8 cellular contexts compared by ENCODE assay signal in the genomic region with DNA sequence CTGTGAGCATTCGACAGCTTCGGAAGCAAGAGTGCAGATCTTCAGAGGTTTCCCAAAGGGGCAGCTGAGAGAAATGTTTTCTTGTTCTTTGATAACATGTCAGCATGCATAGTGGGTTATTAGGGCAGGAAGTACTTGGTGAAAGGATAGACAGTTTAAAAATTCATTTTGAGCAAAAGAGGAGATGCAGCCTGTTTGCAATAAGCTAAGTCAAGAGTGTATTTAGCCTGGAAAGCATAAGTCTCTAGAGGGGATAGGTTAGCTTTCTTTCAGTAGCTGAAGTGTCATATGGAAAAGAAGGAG. TPM values are rescaled to one million over a fixed set of nuclear protein-coding genes. Genes with fewer than 3 reads are reported as not detected.
"Had no signal": no experiment of that assay in that cellular context is flagged by ENCODE, and none has a peak within 500 bp of the region (broad histone marks: within the 10 kb centered on the region; RNA-seq: fewer than 3 reads in every experiment).

No MANE protein-coding gene starts in this region.

- H3K4me3 ChIP-seq: K562 had no signal

- ATAC-seq: K562 had no signal

- H3K27ac ChIP-seq: HL-60 had no signal

- DNase-seq: IMR-90, KBM-7 had no signal

- FAIRE-seq: HTR-8/SVneo, K562 had no signal

RNA-seq across cellular contexts. Expression of a gene that starts 7.4 kb away (rescaled TPM):
- total RNA-seq: HT-29, HT1080, IMR-90, K562 had no signal
- polyA plus RNA-seq: IgD-negative memory B cell, IMR-90 had no signal
